ENCODE assay signal across 11 cellular contexts in the genomic region with DNA sequence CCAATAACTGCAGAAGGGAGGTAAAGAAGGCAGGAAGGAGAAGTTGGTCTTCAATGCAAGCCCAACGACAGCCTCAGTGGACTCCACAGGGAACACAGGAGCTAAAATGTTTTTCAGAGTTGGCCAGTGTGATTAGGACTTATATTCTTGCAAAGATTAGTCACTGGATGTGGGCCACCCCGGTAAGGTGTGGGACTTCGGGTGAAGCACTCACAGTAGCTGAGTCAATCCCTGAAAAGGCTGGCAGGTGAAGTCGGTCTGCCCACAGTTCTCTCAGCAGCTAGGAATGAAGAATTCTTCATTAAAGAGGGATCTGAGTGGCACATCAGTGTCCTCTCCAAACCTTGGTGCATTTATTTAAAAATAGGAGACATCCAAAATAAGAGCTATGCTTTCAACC.
"Had no signal": no experiment of that assay in that cellular context is flagged by ENCODE, and none has a peak within 500 bp of the region (broad histone marks: within the 10 kb centered on the region; RNA-seq: fewer than 3 reads in every experiment).

No MANE protein-coding gene starts in this region.

- DNase-seq: GM23248, GOT3, H7, H9, HCEC 1CT, HFFc6 had no signal

- H3K27ac ChIP-seq: GM23248 had no signal

- H3K4me1 ChIP-seq: HAP-1 had no signal

- H3K4me3 ChIP-seq: GM23248, GM23338, HAP-1 had no signal

- ATAC-seq: GM23338, HCT116 had no signal

- FAIRE-seq: H1, H54 had no signal
